ENCODE assay signal across 1 cellular context in the genomic region with DNA sequence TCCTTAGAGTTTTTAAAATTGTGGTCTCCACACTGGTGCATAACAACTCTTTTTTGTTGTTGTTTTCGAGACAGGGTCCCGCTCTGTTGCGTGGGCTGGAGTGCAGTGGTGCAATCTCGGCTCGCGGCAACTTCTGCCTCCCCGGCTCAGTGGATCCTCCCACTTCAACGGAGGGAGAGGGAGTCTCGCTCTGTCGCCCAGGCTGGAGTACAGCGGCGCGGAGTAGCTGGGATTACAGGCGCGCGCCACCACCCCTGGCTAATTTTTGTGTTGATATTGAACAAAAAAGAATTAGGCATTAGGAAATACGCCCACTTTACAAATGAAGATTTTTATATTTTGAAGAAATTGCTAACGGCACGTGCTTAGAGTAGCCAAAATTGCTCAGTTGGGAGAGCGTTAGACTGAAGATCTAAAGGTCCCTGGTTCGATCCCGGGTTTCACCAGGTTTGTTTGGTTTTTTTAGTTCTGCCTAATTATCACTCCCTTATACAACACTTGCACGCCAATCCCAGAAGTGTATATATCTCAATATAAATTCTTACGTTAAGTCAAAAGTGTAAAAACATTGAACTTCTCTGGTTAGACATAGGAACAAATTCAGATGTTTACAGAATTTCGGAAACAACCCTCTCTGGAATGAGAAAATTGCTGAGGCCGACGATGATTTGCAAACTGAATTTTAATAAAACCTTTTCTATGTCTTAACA.
TF ChIP-seq lines count a peak whose summit lies in the region.

No MANE protein-coding gene starts in this region.

TF ChIP-seq in K562, 482 proteins besides CTCF, POLR2A, EP300 and RAD21 (continued from another document and continues in another):
- TF ChIP-seq FIP1L1 (IDR thresholded peaks at IDR 0.05; ENCODE audit: low read depth, low read length, poor library complexity, severe bottlenecking) (no peak), ZNF121 (CRISPR knock-in tag; conservative IDR thresholded peaks at IDR 0.05) (peak; percentile 97), CEBPG (CRISPR knock-in tag; IDR thresholded peaks at IDR 0.05) (peak; percentile 93), CEBPG (tag; conservative IDR thresholded peaks at IDR 0.05 in 1 of 2, IDR thresholded peaks at IDR 0.05 in 1 of 2) (peak; percentile 89 to 97), MIER1 (IDR thresholded peaks at IDR 0.05; ENCODE audit: low read depth) (0 out of 2 replicates have a peak, but pooled peaks have one; percentile 38), PHF21A (IDR thresholded peaks at IDR 0.05; ENCODE audit: borderline replicate concordance, low read depth) (peak; percentile 87; the same call in 1 of the 2 replicates), HDAC8 (tag; IDR thresholded peaks at IDR 0.05) (no peak), EP400 (IDR thresholded peaks at IDR 0.05) (peak; percentile 90), ADNP (tag; IDR thresholded peaks at IDR 0.05) (peak; percentile 99), ZNF589 (CRISPR knock-in tag; IDR thresholded peaks at IDR 0.05; ENCODE audit: low read depth) (peak; percentile 8; the same call in 1 of the 2 replicates), ZEB2 (IDR thresholded peaks at IDR 0.05) (peak; percentile 55; the same call in 1 of the 2 replicates), ZC3H4 (CRISPR knock-in tag; IDR thresholded peaks at IDR 0.05; ENCODE audit: borderline replicate concordance) (no peak), TARDBP (IDR thresholded peaks at IDR 0.05) (peak; percentile 75; the same call in 1 of the 2 replicates), RAD51 (IDR thresholded peaks at IDR 0.05; ENCODE audit: borderline replicate concordance, low read depth) (peak; percentile 44; the same call in 1 of the 2 replicates), STAT5B (CRISPR knock-in tag; IDR thresholded peaks at IDR 0.05) (no peak), SPI1 (IDR thresholded peaks at IDR 0.05; ENCODE audit: borderline replicate concordance, low read depth, low read length) (no peak), ZC3H11A (IDR thresholded peaks at IDR 0.05; ENCODE audit: low read depth, low read length) (no peak), CREM (IDR thresholded peaks at IDR 0.05; ENCODE audit: low read depth) (peak; percentile 41), HCFC1 (IDR thresholded peaks at IDR 0.05; ENCODE audit: low read depth, low read length) (peak; percentile 37; the same call in 1 of the 2 replicates), MTA1 (IDR thresholded peaks at IDR 0.05; ENCODE audit: borderline replicate concordance) (peak; percentile 67), GABPB1 (CRISPR knock-in tag; IDR thresholded peaks at IDR 0.05) (peak; percentile 68), ZNF212 (CRISPR knock-in tag; IDR thresholded peaks at IDR 0.05) (no peak), HEY1 (CRISPR knock-in tag; IDR thresholded peaks at IDR 0.05; ENCODE audit: borderline replicate concordance) (no peak; the same call in 1 of the 2 replicates), NFIC (IDR thresholded peaks at IDR 0.05) (0 out of 2 replicates have a peak, but pooled peaks have one; percentile 35), TCFL5 (CRISPR knock-in tag; conservative IDR thresholded peaks at IDR 0.05) (no peak), ZNF644 (tag; IDR thresholded peaks at IDR 0.05; ENCODE audit: low read depth) (0 out of 2 replicates have a peak, but pooled peaks have one; percentile 59), SMARCA5 (IDR thresholded peaks at IDR 0.05) (peak; percentile 22; the same call in 1 of the 2 replicates), PPARD (CRISPR knock-in tag; IDR thresholded peaks at IDR 0.05) (no peak), TAF1 (IDR thresholded peaks at IDR 0.05; ENCODE audit: control insufficient read depth, extremely low read depth, insufficient read depth, low read length, severe bottlenecking) (peak; percentile 65), ETV1 (tag; conservative IDR thresholded peaks at IDR 0.05; ENCODE audit: low read depth) (peak; percentile 91), HOXB6 (CRISPR knock-in tag; IDR thresholded peaks at IDR 0.05; ENCODE audit: borderline replicate concordance) (no peak), SNRNP70 (optimal IDR thresholded peaks at IDR 0.05; ENCODE audit: low read depth, low read length) (no peak), TAF9B (IDR thresholded peaks at IDR 0.05; ENCODE audit: partially characterized antibody) (no peak), CEBPB (tag; IDR thresholded peaks at IDR 0.05) (peak; percentile 97)
- TF ChIP-seq, protein P1, sequence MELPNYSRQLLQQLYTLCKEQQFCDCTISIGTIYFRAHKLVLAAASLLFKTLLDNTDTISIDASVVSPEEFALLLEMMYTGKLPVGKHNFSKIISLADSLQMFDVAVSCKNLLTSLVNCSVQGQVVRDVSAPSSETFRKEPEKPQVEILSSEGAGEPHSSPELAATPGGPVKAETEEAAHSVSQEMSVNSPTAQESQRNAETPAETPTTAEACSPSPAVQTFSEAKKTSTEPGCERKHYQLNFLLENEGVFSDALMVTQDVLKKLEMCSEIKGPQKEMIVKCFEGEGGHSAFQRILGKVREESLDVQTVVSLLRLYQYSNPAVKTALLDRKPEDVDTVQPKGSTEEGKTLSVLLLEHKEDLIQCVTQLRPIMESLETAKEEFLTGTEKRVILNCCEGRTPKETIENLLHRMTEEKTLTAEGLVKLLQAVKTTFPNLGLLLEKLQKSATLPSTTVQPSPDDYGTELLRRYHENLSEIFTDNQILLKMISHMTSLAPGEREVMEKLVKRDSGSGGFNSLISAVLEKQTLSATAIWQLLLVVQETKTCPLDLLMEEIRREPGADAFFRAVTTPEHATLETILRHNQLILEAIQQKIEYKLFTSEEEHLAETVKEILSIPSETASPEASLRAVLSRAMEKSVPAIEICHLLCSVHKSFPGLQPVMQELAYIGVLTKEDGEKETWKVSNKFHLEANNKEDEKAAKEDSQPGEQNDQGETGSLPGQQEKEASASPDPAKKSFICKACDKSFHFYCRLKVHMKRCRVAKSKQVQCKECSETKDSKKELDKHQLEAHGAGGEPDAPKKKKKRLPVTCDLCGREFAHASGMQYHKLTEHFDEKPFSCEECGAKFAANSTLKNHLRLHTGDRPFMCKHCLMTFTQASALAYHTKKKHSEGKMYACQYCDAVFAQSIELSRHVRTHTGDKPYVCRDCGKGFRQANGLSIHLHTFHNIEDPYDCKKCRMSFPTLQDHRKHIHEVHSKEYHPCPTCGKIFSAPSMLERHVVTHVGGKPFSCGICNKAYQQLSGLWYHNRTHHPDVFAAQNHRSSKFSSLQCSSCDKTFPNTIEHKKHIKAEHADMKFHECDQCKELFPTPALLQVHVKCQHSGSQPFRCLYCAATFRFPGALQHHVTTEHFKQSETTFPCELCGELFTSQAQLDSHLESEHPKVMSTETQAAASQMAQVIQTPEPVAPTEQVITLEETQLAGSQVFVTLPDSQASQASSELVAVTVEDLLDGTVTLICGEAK (IDR thresholded peaks at IDR 0.05): peak; percentile 64
- TF ChIP-seq, protein P1 (CRISPR knock-in tag; IDR thresholded peaks at IDR 0.05): no peak
- TF ChIP-seq, protein P2, sequence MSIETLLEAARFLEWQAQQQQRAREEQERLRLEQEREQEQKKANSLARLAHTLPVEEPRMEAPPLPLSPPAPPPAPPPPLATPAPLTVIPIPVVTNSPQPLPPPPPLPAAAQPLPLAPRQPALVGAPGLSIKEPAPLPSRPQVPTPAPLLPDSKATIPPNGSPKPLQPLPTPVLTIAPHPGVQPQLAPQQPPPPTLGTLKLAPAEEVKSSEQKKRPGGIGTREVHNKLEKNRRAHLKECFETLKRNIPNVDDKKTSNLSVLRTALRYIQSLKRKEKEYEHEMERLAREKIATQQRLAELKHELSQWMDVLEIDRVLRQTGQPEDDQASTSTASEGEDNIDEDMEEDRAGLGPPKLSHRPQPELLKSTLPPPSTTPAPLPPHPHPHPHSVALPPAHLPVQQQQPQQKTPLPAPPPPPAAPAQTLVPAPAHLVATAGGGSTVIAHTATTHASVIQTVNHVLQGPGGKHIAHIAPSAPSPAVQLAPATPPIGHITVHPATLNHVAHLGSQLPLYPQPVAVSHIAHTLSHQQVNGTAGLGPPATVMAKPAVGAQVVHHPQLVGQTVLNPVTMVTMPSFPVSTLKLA (conservative IDR thresholded peaks at IDR 0.05): peak; percentile 83 to 90; a peak in 3 of 4 replicates
- TF ChIP-seq, protein P3, sequence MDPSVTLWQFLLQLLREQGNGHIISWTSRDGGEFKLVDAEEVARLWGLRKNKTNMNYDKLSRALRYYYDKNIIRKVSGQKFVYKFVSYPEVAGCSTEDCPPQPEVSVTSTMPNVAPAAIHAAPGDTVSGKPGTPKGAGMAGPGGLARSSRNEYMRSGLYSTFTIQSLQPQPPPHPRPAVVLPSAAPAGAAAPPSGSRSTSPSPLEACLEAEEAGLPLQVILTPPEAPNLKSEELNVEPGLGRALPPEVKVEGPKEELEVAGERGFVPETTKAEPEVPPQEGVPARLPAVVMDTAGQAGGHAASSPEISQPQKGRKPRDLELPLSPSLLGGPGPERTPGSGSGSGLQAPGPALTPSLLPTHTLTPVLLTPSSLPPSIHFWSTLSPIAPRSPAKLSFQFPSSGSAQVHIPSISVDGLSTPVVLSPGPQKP (CRISPR knock-in tag; IDR thresholded peaks at IDR 0.05): no peak
